1 cellular context compared by ENCODE assay signal in the genomic region with DNA sequence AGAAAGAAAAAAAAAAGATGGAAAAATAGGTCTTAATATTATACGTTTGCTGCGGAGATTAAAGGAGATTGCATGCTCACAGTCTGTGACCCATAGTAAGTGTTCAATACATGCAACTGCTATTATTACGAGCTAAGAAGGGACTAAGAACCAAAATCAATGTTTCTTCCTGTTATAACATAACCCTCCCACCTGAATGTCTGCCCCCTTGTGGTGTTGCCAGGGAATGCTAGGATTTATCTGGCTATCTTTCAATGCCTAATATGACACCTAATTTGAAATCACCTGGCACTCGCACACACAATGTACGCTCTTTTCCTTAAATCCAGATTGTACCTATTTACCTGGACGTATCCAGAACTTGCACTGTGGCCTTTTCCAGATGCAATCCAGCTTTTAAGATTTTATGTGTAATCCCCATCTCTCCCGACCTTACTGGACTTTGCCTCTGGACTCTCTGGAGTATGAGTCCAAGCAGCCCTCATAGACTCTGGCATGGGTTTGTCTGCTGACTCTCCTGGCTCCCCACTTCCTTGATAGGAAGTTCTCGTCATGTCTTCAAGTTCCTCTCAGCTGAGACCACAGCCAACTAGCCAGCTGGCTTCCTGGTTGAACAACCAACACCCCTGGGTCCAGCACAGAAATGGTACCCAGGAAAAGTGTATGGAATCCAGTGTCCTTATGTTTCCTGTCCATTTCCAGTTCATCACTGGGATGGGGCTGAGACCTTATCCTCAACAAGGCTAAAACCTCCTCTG.
TF ChIP-seq lines count a peak whose summit lies in the region.

No MANE protein-coding gene starts in this region.

TF ChIP-seq in H1, 55 proteins besides CTCF, POLR2A, EP300 and RAD21:
- TF ChIP-seq TEAD4 (IDR thresholded peaks at IDR 0.05; ENCODE audit: low read depth, low read length) (0 out of 2 replicates have a peak, but pooled peaks have one; percentile 28), SP1 (IDR thresholded peaks at IDR 0.05; ENCODE audit: low read depth, low read length) (no peak)
